In the genomic region with DNA sequence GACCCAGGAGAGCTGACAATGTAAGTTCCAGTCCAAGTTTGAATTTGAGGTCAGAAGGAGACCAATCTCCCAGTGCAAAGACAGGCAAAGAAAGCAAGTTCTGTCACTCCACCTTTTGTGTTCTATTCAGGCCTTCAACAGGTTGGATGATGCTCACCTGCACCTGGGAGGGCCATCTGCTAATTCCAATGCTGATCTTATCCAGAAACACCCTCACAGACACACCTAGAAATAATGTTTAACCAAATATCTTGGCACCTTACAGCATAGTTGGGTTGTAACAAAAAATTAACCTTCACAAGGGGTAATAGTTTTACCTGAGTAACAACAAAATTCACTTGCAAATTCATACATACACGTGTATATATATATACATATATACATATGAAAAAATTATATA, we compare ENCODE assay signal across 22 cellular contexts.
DNase-seq lines count a peak whose midpoint lies in the region; ATAC-seq, FAIRE-seq and TF ChIP-seq lines count a peak whose summit lies in the region.
"Had no signal": no experiment of that assay in that cellular context is flagged by ENCODE, and none has a peak within 500 bp of the region (broad histone marks: within the 10 kb centered on the region; RNA-seq: fewer than 3 reads in every experiment).

No MANE protein-coding gene starts in this region.

- H3K27ac ChIP-seq in GM23338 (ENCODE audit: low read depth) (no peak overlapping the region), H1 (ENCODE audit: low read depth, low read length) (no peak overlapping the region), mesenchymal stem cell (ENCODE audit: low read length, poor library complexity, severe bottlenecking) (no peak overlapping the region)
- H3K27ac ChIP-seq: 22Rv1, BLaER1, C4-2B had no signal

- H3K36me3 Mint-ChIP-seq in GM23338 (ENCODE audit: low read depth) = no peaks in the 10 kb centered on the region
- H3K36me3 Mint-ChIP-seq in stimulated activated naive B cell treated with anti-CD40 and anti-IgM and Interleukin-4, amounts not matched to agents 10 μg/mL and 1 μg/mL and 100 μg/mL, for 72 hours = no peaks in the 10 kb centered on the region
- H3K36me3 Mint-ChIP-seq: CD4-positive, CD25-positive, alpha-beta regulatory T cell; CD8-positive, alpha-beta T cell had no signal

- H2BK15ac ChIP-seq in H1 (ENCODE audit: low read length) (no peak overlapping the region), mesenchymal stem cell (ENCODE audit: low read depth, poor library complexity, severe bottlenecking) (no peak overlapping the region)

- H3K14ac ChIP-seq in H1 (ENCODE audit: insufficient read length) = no peak overlapping the region
- H3K14ac ChIP-seq in mesenchymal stem cell (ENCODE audit: low read length in 2 of 2) = no peak overlapping the region

- H3K4me3 ChIP-seq in GM23338 (no peak overlapping the region), H1 (ENCODE audit: extremely low read depth in 1 of 4, insufficient read depth in 2 of 4, low read depth in 3 of 4, low read length in 4 of 4) (no peak overlapping the region), mesenchymal stem cell (ENCODE audit: insufficient read depth in 1 of 2, low read depth in 1 of 2, low read length in 2 of 2) (no peak overlapping the region)
- H3K4me3 ChIP-seq: BLaER1, GM12878 had no signal

- no peak overlapping the region for H3K27ac Mint-ChIP-seq in GM23338
- peak overlapping the region; percentile 26 for H3K27ac Mint-ChIP-seq in stimulated activated naive B cell treated with anti-CD40 and anti-IgM and Interleukin-4, amounts not matched to agents 10 μg/mL and 1 μg/mL and 100 μg/mL, for 72 hours
- H3K27ac Mint-ChIP-seq: B cell; CD4-positive, CD25-positive, alpha-beta regulatory T cell; CD8-positive, alpha-beta T cell had no signal

- POLR2A ChIA-PET in H1 (lab: Charles Lee; ENCODE audit: partially characterized antibody) = no interaction called here

- DNase-seq in GM23338 (ENCODE audit: low spot score) = no peak
- DNase-seq in H1 (ENCODE audit: low read depth in 1 of 2, low spot score in 2 of 2) = no peak
- no peak for DNase-seq in mesenchymal stem cell
- DNase-seq in stimulated activated naive B cell treated with anti-CD40 and anti-IgM and Interleukin-4, amounts not matched to agents 10 μg/mL and 1 μg/mL and 100 μg/mL, for 72 hours = no peak
- no peak for DNase-seq in HT-29 (ENCODE audit: low spot score)
- no peak for DNase-seq in activated effector memory CD4-positive, alpha-beta T cell treated with anti-CD3 and anti-CD28 coated beads, Interleukin-2, amount 50 U/mL, for 16 hours
- DNase-seq in SIG-M5 (lab: John Stamatoyannopoulos, UW) = no peak
- DNase-seq: Caco-2; CD4-positive, CD25-positive, alpha-beta regulatory T cell; CD8-positive, alpha-beta T cell; DMS153; DND-41; GDM1; GOT3; H7; HCEC 1CT had no signal

- ATAC-seq in GM23338 = no peak
- ATAC-seq in stimulated activated naive B cell treated with anti-CD40 and anti-IgM and Interleukin-4, amounts not matched to agents 10 μg/mL and 1 μg/mL and 100 μg/mL, for 72 hours (replicated peaks) = no peak
- ATAC-seq: CD8-positive, alpha-beta T cell; GM12878 had no signal

- H4K5ac ChIP-seq in H1 (ENCODE audit: insufficient read length, low read depth, low read length) = no peak overlapping the region

- H2AK5ac ChIP-seq in H1 (ENCODE audit: low read depth, low read length) (no peak overlapping the region), mesenchymal stem cell (ENCODE audit: low read length, severe bottlenecking) (peak overlapping the region; percentile 85)

- peaks cover 2% of the 10 kb centered on the region for H3K27me3 Mint-ChIP-seq in GM23338 (ENCODE audit: insufficient read depth, low read depth, poor library complexity)
- H3K27me3 Mint-ChIP-seq in stimulated activated naive B cell treated with anti-CD40 and anti-IgM and Interleukin-4, amounts not matched to agents 10 μg/mL and 1 μg/mL and 100 μg/mL, for 72 hours = peaks cover 14 to 58% of the 10 kb centered on the region in 2 donors

- H3K4me2 ChIP-seq in GM23338 (no peak overlapping the region), H1 (ENCODE audit: insufficient read depth in 1 of 2, low read depth in 2 of 2, low read length in 2 of 2) (no peak overlapping the region), mesenchymal stem cell (ENCODE audit: low read length, poor library complexity, severe bottlenecking) (no peak overlapping the region)
- H3K4me2 ChIP-seq: BLaER1 had no signal

- no peak for TF ChIP-seq RAD21 in H1 (IDR thresholded peaks at IDR 0.05 in 1 of 2, conservative IDR thresholded peaks at IDR 0.05 in 1 of 2; ENCODE audit: low read depth in 2 of 2, low read length in 2 of 2)

- H3K9me3 ChIP-seq in H1 (ENCODE audit: insufficient read depth in 2 of 2, low read depth in 1 of 2, low read length in 1 of 2) = no peaks in the 10 kb centered on the region
- H3K9me3 ChIP-seq in mesenchymal stem cell (ENCODE audit: control insufficient read depth, low read length) = peaks cover 6% of the 10 kb centered on the region
- H3K9me3 ChIP-seq: BLaER1, Caco-2 had no signal

- TF ChIP-seq CTCF in GM23338 (conservative IDR thresholded peaks at IDR 0.05; ENCODE audit: low read depth in 2 of 2) = no peak
- TF ChIP-seq CTCF in H1 (IDR thresholded peaks at IDR 0.05; ENCODE audit: control extremely low read depth in 1 of 3, insufficient read depth in 1 of 3, low read depth in 1 of 3, low read length in 3 of 3) = no peak

- no peak for TF ChIP-seq POLR2A in H1 (IDR thresholded peaks at IDR 0.05; ENCODE audit: control extremely low read depth in 1 of 2, low read depth in 2 of 2, low read length in 2 of 2)

- TF ChIP-seq EP300 in H1 (IDR thresholded peaks at IDR 0.05; ENCODE audit: borderline replicate concordance in 1 of 2, low read depth in 2 of 2, low read length in 2 of 2) = no peak

- H3K9ac ChIP-seq in H1 (replicated peaks in 1 of 4; ENCODE audit: extremely low read depth in 1 of 4, low read depth in 3 of 4, low read length in 3 of 4) (no peak overlapping the region), mesenchymal stem cell (ENCODE audit: low read length) (no peak overlapping the region)
- H3K9ac ChIP-seq: BLaER1 had no signal

- peaks cover 2% of the 10 kb centered on the region; the same call in 1 of the 3 replicates for H3K9me3 Mint-ChIP-seq in GM23338
- no peaks in the 10 kb centered on the region for H3K9me3 Mint-ChIP-seq in stimulated activated naive B cell treated with anti-CD40 and anti-IgM and Interleukin-4, amounts not matched to agents 10 μg/mL and 1 μg/mL and 100 μg/mL, for 72 hours
- H3K9me3 Mint-ChIP-seq: CD8-positive, alpha-beta T cell had no signal

- H4K91ac ChIP-seq in H1 (replicated peaks; ENCODE audit: insufficient read length, low read length) = no peak overlapping the region
- no peak overlapping the region for H4K91ac ChIP-seq in mesenchymal stem cell (ENCODE audit: low read length)

- H3K23me2 ChIP-seq in H1 (ENCODE audit: low read depth, low read length) = no peaks in the 10 kb centered on the region

- CTCF ChIA-PET in H1 (lab: Charles Lee; ENCODE audit: partially characterized antibody) = no interaction called here

- H4K8ac ChIP-seq in H1 (ENCODE audit: extremely low read depth, insufficient read depth, low read length) (no peak overlapping the region), mesenchymal stem cell (ENCODE audit: low read length) (no peak overlapping the region)

- 0 out of 2 replicates have a peak overlapping the region, but pooled peaks have one; percentile 18 for H2AFZ ChIP-seq in GM23338
- peak overlapping the region; percentile 33; the same call in 1 of the 2 replicates for H2AFZ ChIP-seq in H1 (ENCODE audit: low read length)
- no peak overlapping the region for H2AFZ ChIP-seq in mesenchymal stem cell (ENCODE audit: low read depth, low read length)

- H2BK12ac ChIP-seq in H1 (ENCODE audit: low read depth, low read length) = no peak overlapping the region
- no peak overlapping the region for H2BK12ac ChIP-seq in mesenchymal stem cell (ENCODE audit: low read length in 2 of 2)

- H2BK5ac ChIP-seq in H1 (ENCODE audit: low read depth, low read length) = no peak overlapping the region
- peak overlapping the region; percentile 14 for H2BK5ac ChIP-seq in mesenchymal stem cell (ENCODE audit: low read depth, low read length, poor library complexity, severe bottlenecking)

- no peak overlapping the region for H2BK20ac ChIP-seq in H1 (ENCODE audit: low read length)

- WGBS in H1 (ENCODE audit: extremely low coverage in 1 of 2, insufficient coverage in 1 of 2, insufficient read length in 1 of 2, insufficient replicate concordance in 2 of 2, low coverage in 1 of 2, low lambda C conversion rate in 2 of 2, missing lambda C conversion rate in 1 of 2), 2 experiments = 41% methylated on average over 1 of the region's 1 CpG; no CpG with 5 or more reads in 1 of the 2 experiments
- no CpG with 5 or more reads among the region's 1 CpG for WGBS in mesenchymal stem cell

- H3K4me1 ChIP-seq in GM23338 (ENCODE audit: insufficient read depth) (no peaks in the 10 kb centered on the region), H1 (replicated peaks in 1 of 4; ENCODE audit: control insufficient read depth in 3 of 4, insufficient read depth in 4 of 4, low read length in 3 of 4) (no peaks in the 10 kb centered on the region), mesenchymal stem cell (ENCODE audit: control insufficient read depth, insufficient read depth, low read depth, low read length) (peaks cover 13% of the 10 kb centered on the region)
- H3K4me1 ChIP-seq: BLaER1, Caco-2 had no signal

- H4K20me1 ChIP-seq in GM23338 (replicated peaks; ENCODE audit: insufficient read depth) (no peaks in the 10 kb centered on the region), H1 (replicated peaks in 1 of 2; ENCODE audit: control insufficient read depth in 1 of 2, insufficient read depth in 2 of 2, low read length in 2 of 2) (no peaks in the 10 kb centered on the region)
- H4K20me1 ChIP-seq: BLaER1 had no signal

- H3K23ac ChIP-seq in H1 (ENCODE audit: insufficient read length) (no peak overlapping the region), mesenchymal stem cell (ENCODE audit: low read length in 2 of 2) (no peak overlapping the region)

- H3K79me2 ChIP-seq in GM23338 (replicated peaks; ENCODE audit: insufficient read depth) (no peaks in the 10 kb centered on the region), H1 (ENCODE audit: control insufficient read depth in 1 of 2, insufficient read depth in 2 of 2, low read length in 2 of 2) (no peaks in the 10 kb centered on the region)

- H3K4ac ChIP-seq in H1 (replicated peaks; ENCODE audit: insufficient read length, low read depth, low read length) (no peak overlapping the region), mesenchymal stem cell (ENCODE audit: low read depth in 1 of 2, low read length in 2 of 2) (no peak overlapping the region)

- H3K9me2 ChIP-seq in GM23338 (ENCODE audit: insufficient read depth) = peaks cover 8% of the 10 kb centered on the region; the same call in 1 of the 2 replicates

- no peaks in the 10 kb centered on the region for H3K27me3 ChIP-seq in GM23338 (ENCODE audit: insufficient read depth)
- H3K27me3 ChIP-seq in H1 (replicated peaks in 1 of 4; ENCODE audit: control insufficient read depth in 3 of 4, extremely low read depth in 1 of 4, insufficient read depth in 3 of 4, low read length in 3 of 4) = no peaks in the 10 kb centered on the region
- peaks cover 0 to 8% of the 10 kb centered on the region in 2 experiments for H3K27me3 ChIP-seq in mesenchymal stem cell (ENCODE audit: control insufficient read depth in 1 of 2, insufficient read depth in 1 of 2, low read length in 2 of 2)
- H3K27me3 ChIP-seq: BLaER1 had no signal

- H2BK120ac ChIP-seq in H1 (replicated peaks; ENCODE audit: low read depth, low read length) (no peak overlapping the region), mesenchymal stem cell (ENCODE audit: low read depth, low read length) (no peak overlapping the region)

- no peak overlapping the region for H3K4me3 Mint-ChIP-seq in GM23338
- no peak overlapping the region for H3K4me3 Mint-ChIP-seq in stimulated activated naive B cell treated with anti-CD40 and anti-IgM and Interleukin-4, amounts not matched to agents 10 μg/mL and 1 μg/mL and 100 μg/mL, for 72 hours
- H3K4me3 Mint-ChIP-seq: B cell; CD4-positive, CD25-positive, alpha-beta regulatory T cell; CD8-positive, alpha-beta T cell had no signal

- H3K56ac ChIP-seq in H1 (replicated peaks; ENCODE audit: insufficient read length, low read depth, low read length) = no peak overlapping the region

- H3K79me1 ChIP-seq in H1 (ENCODE audit: low read depth, low read length) (no peaks in the 10 kb centered on the region), mesenchymal stem cell (replicated peaks; ENCODE audit: low read length, poor library complexity, severe bottlenecking) (peaks cover 9% of the 10 kb centered on the region)

- FAIRE-seq in H1 (lab: Jason Lieb, UNC) = no peak
- FAIRE-seq: GM12878, GM19239 had no signal

- no peaks in the 10 kb centered on the region for H3K4me1 Mint-ChIP-seq in GM23338
- H3K4me1 Mint-ChIP-seq in stimulated activated naive B cell treated with anti-CD40 and anti-IgM and Interleukin-4, amounts not matched to agents 10 μg/mL and 1 μg/mL and 100 μg/mL, for 72 hours = no peaks in the 10 kb centered on the region
- H3K4me1 Mint-ChIP-seq: B cell; CD4-positive, CD25-positive, alpha-beta regulatory T cell had no signal

- H3K18ac ChIP-seq in H1 (ENCODE audit: extremely low read depth, low read length) (no peak overlapping the region), mesenchymal stem cell (ENCODE audit: low read depth in 1 of 2, low read length in 2 of 2) (no peak overlapping the region)

- H3K36me3 ChIP-seq in GM23338 (ENCODE audit: insufficient read depth) = no peaks in the 10 kb centered on the region
- H3K36me3 ChIP-seq in H1 (ENCODE audit: control insufficient read depth in 2 of 4, insufficient read depth in 4 of 4, low read length in 3 of 4) = no peaks in the 10 kb centered on the region
- peaks cover 0 to 3% of the 10 kb centered on the region in 2 experiments for H3K36me3 ChIP-seq in mesenchymal stem cell (ENCODE audit: control insufficient read depth in 1 of 2, insufficient read depth in 2 of 2, low read depth in 1 of 2, low read length in 2 of 2)
- H3K36me3 ChIP-seq: BLaER1 had no signal

- no peaks in the 10 kb centered on the region for H3F3A ChIP-seq in GM23338 (replicated peaks; ENCODE audit: low read depth)
